ENCODE assay signal across 1 cellular context in genomic region chr19:401836-402535, GRCh38.
TF ChIP-seq lines count a peak whose summit lies in the region.

No MANE protein-coding gene starts in this region.

TF ChIP-seq in SK-N-SH, 30 proteins besides CTCF, POLR2A, EP300 and RAD21 (continued from another document):
- no peak for TF ChIP-seq POLR2AphosphoS5 (IDR thresholded peaks at IDR 0.05; ENCODE audit: low read depth, low read length)
- TF ChIP-seq SMC3 (IDR thresholded peaks at IDR 0.05; ENCODE audit: low read depth, low read length), result no peak
- no peak for TF ChIP-seq RCOR1 (IDR thresholded peaks at IDR 0.05; ENCODE audit: low read length)
- TF ChIP-seq YY1 (IDR thresholded peaks at IDR 0.05; ENCODE audit: low read depth), result no peak
- no peak for TF ChIP-seq ELF1 (IDR thresholded peaks at IDR 0.05)
